10 cellular contexts compared by ENCODE assay signal in the genomic region with DNA sequence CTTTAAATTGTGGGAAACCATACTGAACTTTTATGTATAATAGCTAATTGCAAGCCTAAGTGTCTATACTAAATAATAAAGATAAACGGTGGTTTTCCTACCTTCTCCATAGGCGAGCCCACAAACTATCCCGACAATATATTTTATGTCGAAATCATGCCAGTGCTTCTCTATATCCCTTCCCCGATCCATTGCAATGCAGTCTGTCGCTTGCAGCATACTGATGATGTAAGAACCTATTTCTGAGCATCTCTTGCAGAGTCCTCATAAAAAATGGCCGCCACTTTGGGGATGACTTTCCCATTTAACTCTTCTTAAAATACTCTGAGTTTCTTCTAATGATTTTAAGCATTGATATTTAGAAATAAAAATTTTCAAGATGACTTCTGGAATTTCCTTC.
"Had no signal": no experiment of that assay in that cellular context is flagged by ENCODE, and none has a peak within 500 bp of the region (broad histone marks: within the 10 kb centered on the region; RNA-seq: fewer than 3 reads in every experiment).

No MANE protein-coding gene starts in this region.

- H3K9me3 Mint-ChIP-seq: HFFc6 had no signal

- H3K27ac ChIP-seq: GM23248, HL-60, KMS-11 had no signal

- ATAC-seq: HCT116 had no signal

- H3K36me3 ChIP-seq: HAP-1 had no signal

- H3K4me2 ChIP-seq: KMS-11 had no signal

- H3K27ac Mint-ChIP-seq: HFFc6 had no signal

- H2AFZ ChIP-seq: GM23248 had no signal

- H3K9ac ChIP-seq: GM23248, KMS-11 had no signal

- H3K4me3 Mint-ChIP-seq: HFFc6 had no signal

- H3K4me3 ChIP-seq: GM23248, HAP-1 had no signal

- DNase-seq: GM23248, GOT3, H7, HFFc6, IMR-90, KBM-7 had no signal

- H3K9me3 ChIP-seq: HAP-1 had no signal
